10 cellular contexts compared by ENCODE assay signal in genomic region chrX:110420771-110421498, GRCh38.
A peak's percentile ranks its signal among the peaks of the same experiment; 100 is the strongest.
DNase-seq lines count a peak whose midpoint lies in the region; ATAC-seq, FAIRE-seq and TF ChIP-seq lines count a peak whose summit lies in the region.
"Had no signal": no experiment of that assay in that cellular context is flagged by ENCODE, and none has a peak within 500 bp of the region (broad histone marks: within the 10 kb centered on the region; RNA-seq: fewer than 3 reads in every experiment).

No MANE protein-coding gene starts in this region.

- FAIRE-seq in D721Med (lab: Jason Lieb, UNC): no peak

- intact Hi-C loops in activated T-helper 1 cell treated with anti-CD3 and anti-CD28 coated beads, Interleukin-12 subunit alpha, Interleukin-12 subunit beta, Interleukin-2, Interleukin-4 antibody, amounts not matched to agents 30 ng/mL and 10 ng/mL and 1 ng/mL, durations not matched to agents 14 hours and 24 hours and 36 hours (cut with micrococcal nuclease): no loop called here

- H3K27ac ChIP-seq in RWPE2 (ENCODE audit: poor library complexity, severe bottlenecking): no peak overlapping the region

- peaks cover 4% of the 10 kb centered on the region for H3K27me3 Mint-ChIP-seq in activated T-helper 1 cell treated with anti-CD3 and anti-CD28 coated beads, Interleukin-12 subunit alpha, Interleukin-12 subunit beta, Interleukin-2, Interleukin-4 antibody, amounts not matched to agents 30 ng/mL and 10 ng/mL and 1 ng/mL, durations not matched to agents 14 hours and 24 hours and 36 hours (ENCODE audit: insufficient read depth)

- DNase-seq in D721Med (ENCODE audit: insufficient read length, low spot score) (no peak), RWPE2 (ENCODE audit: low spot score) (no peak), hippocampal formation (lab: John Stamatoyannopoulos, UW) (peak; percentile 45 to 79), T-helper 1 cell (no peak), AG08395 (ENCODE audit: low spot score) (no peak), activated gamma-delta T cell (lab: John Stamatoyannopoulos, UW) (no peak)
- DNase-seq in activated T-helper 1 cell treated with anti-CD3 and anti-CD28 coated beads, Interleukin-12 subunit alpha, Interleukin-12 subunit beta, Interleukin-2, Interleukin-4 antibody, amounts not matched to agents 30 ng/mL and 10 ng/mL and 1 ng/mL, durations not matched to agents 14 hours and 24 hours and 36 hours (ENCODE audit: low spot score): no peak
- DNase-seq: activated CD8-positive, alpha-beta memory T cell treated with anti-CD3 and anti-CD28 coated beads, Interleukin-2, amount 10 ng/mL, durations not matched to agents 7 days and 5 days; NCI-H1092 had no signal

- TF ChIP-seq CTCF in D721Med (IDR thresholded peaks at IDR 0.05; ENCODE audit: insufficient read depth, missing control alignments): peak; percentile 1
- peak; percentile 18 for TF ChIP-seq CTCF in RWPE2 (IDR thresholded peaks at IDR 0.05; ENCODE audit: poor library complexity, severe bottlenecking)

- no peaks in the 10 kb centered on the region for H3K9me3 ChIP-seq in RWPE2 (ENCODE audit: severe bottlenecking)

- no peaks in the 10 kb centered on the region for H3K36me3 Mint-ChIP-seq in activated T-helper 1 cell treated with anti-CD3 and anti-CD28 coated beads, Interleukin-12 subunit alpha, Interleukin-12 subunit beta, Interleukin-2, Interleukin-4 antibody, amounts not matched to agents 30 ng/mL and 10 ng/mL and 1 ng/mL, durations not matched to agents 14 hours and 24 hours and 36 hours (ENCODE audit: low read depth)
- H3K36me3 Mint-ChIP-seq: activated CD8-positive, alpha-beta memory T cell treated with anti-CD3 and anti-CD28 coated beads, Interleukin-2, amount 10 ng/mL, durations not matched to agents 7 days and 5 days had no signal

- H3K36me3 ChIP-seq in RWPE2 (ENCODE audit: low read depth): no peaks in the 10 kb centered on the region

- no peaks in the 10 kb centered on the region for H3K27me3 ChIP-seq in RWPE2 (ENCODE audit: insufficient read depth, poor library complexity, severe bottlenecking)

- H3K9me3 Mint-ChIP-seq in activated T-helper 1 cell treated with anti-CD3 and anti-CD28 coated beads, Interleukin-12 subunit alpha, Interleukin-12 subunit beta, Interleukin-2, Interleukin-4 antibody, amounts not matched to agents 30 ng/mL and 10 ng/mL and 1 ng/mL, durations not matched to agents 14 hours and 24 hours and 36 hours: no peaks in the 10 kb centered on the region

- H3K4me3 Mint-ChIP-seq in activated T-helper 1 cell treated with anti-CD3 and anti-CD28 coated beads, Interleukin-12 subunit alpha, Interleukin-12 subunit beta, Interleukin-2, Interleukin-4 antibody, amounts not matched to agents 30 ng/mL and 10 ng/mL and 1 ng/mL, durations not matched to agents 14 hours and 24 hours and 36 hours: no peak overlapping the region
- H3K4me3 Mint-ChIP-seq: activated CD8-positive, alpha-beta memory T cell treated with anti-CD3 and anti-CD28 coated beads, Interleukin-2, amount 10 ng/mL, durations not matched to agents 7 days and 5 days had no signal

- no peak overlapping the region for H3K27ac Mint-ChIP-seq in activated T-helper 1 cell treated with anti-CD3 and anti-CD28 coated beads, Interleukin-12 subunit alpha, Interleukin-12 subunit beta, Interleukin-2, Interleukin-4 antibody, amounts not matched to agents 30 ng/mL and 10 ng/mL and 1 ng/mL, durations not matched to agents 14 hours and 24 hours and 36 hours
- H3K27ac Mint-ChIP-seq: activated CD8-positive, alpha-beta memory T cell treated with anti-CD3 and anti-CD28 coated beads, Interleukin-2, amount 10 ng/mL, durations not matched to agents 7 days and 5 days had no signal

- H3K4me1 ChIP-seq in RWPE2 (ENCODE audit: insufficient read depth, poor library complexity, severe bottlenecking): peaks cover 10% of the 10 kb centered on the region

- no peak overlapping the region for H3K4me3 ChIP-seq in RWPE2 (ENCODE audit: severe bottlenecking)

- ATAC-seq in GM21717 (IDR thresholded peaks at IDR 0.05; ENCODE audit: unreplicated experiment) (peak; percentile 44), RWPE2 (ENCODE audit: low read depth) (peak; percentile 52; the same call in 1 of the 3 replicates)
- ATAC-seq: activated CD8-positive, alpha-beta memory T cell treated with anti-CD3 and anti-CD28 coated beads, Interleukin-2, amount 10 ng/mL, durations not matched to agents 7 days and 5 days had no signal

- H3K4me1 Mint-ChIP-seq in activated T-helper 1 cell treated with anti-CD3 and anti-CD28 coated beads, Interleukin-12 subunit alpha, Interleukin-12 subunit beta, Interleukin-2, Interleukin-4 antibody, amounts not matched to agents 30 ng/mL and 10 ng/mL and 1 ng/mL, durations not matched to agents 14 hours and 24 hours and 36 hours (ENCODE audit: low read depth): no peaks in the 10 kb centered on the region
- H3K4me1 Mint-ChIP-seq: activated CD8-positive, alpha-beta memory T cell treated with anti-CD3 and anti-CD28 coated beads, Interleukin-2, amount 10 ng/mL, durations not matched to agents 7 days and 5 days had no signal

Comparison
In these comparisons a context has a peak if more than half of its experiments do, and no peak if none do; other contexts are left out.
1. DNase-seq: peak in hippocampal formation (2 of 2); none in D721Med (single experiment), RWPE2 (single experiment), T-helper 1 cell (0 of 5), AG08395 (single experiment), activated gamma-delta T cell (single experiment) and activated T-helper 1 cell treated with anti-CD3 and anti-CD28 coated beads, Interleukin-12 subunit alpha, Interleukin-12 subunit beta, Interleukin-2, Interleukin-4 antibody, amounts not matched to agents 30 ng/mL and 10 ng/mL and 1 ng/mL, durations not matched to agents 14 hours and 24 hours and 36 hours (single experiment).